8 cellular contexts compared by ENCODE assay signal in the genomic region with DNA sequence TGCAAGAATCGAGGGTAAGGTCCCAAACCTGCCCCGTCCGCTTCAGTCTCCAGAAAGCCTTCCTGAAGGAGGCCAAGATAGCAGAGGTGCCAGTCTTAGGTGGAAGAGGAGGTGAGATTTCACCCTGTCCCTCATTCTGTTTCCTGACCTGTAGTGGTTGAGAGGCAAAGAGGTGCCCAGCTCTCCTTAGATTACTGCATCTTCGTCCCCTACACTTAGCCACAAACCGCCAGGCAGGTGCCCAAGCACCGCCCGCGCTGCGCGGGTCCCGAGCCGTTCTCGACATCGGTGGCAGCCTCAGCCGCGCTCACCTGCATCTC. TPM values are rescaled to one million over a fixed set of nuclear protein-coding genes. Genes with fewer than 3 reads are reported as not detected.
DNase-seq lines count a peak whose midpoint lies in the region; ATAC-seq and TF ChIP-seq lines count a peak whose summit lies in the region.

No MANE protein-coding gene starts in this region.

- peak; percentile 5 for ATAC-seq in GM21381 (IDR thresholded peaks at IDR 0.05; ENCODE audit: unreplicated experiment)
- peak; percentile 1 for ATAC-seq in esophagus mucosa
- ATAC-seq in stimulated activated naive B cell treated with anti-CD40 and anti-IgM and Interleukin-4, amounts not matched to agents 10 μg/mL and 1 μg/mL and 100 μg/mL, for 72 hours (replicated peaks) = no peak

- H3K4me1 ChIP-seq in OCI-LY3 (ENCODE audit: low read length) = peaks cover 23% of the 10 kb centered on the region

- no peaks in the 10 kb centered on the region for H3K36me3 Mint-ChIP-seq in stimulated activated naive B cell treated with anti-CD40 and anti-IgM and Interleukin-4, amounts not matched to agents 10 μg/mL and 1 μg/mL and 100 μg/mL, for 72 hours

- no peak overlapping the region for H2AFZ ChIP-seq in OCI-LY3 (ENCODE audit: low read depth, low read length)

- no peak for TF ChIP-seq CTCF in OCI-LY3 (IDR thresholded peaks at IDR 0.05; ENCODE audit: low read depth, low read length)

- H3K9ac ChIP-seq in OCI-LY3 (ENCODE audit: low read length) = peak overlapping the region; percentile 68; the same call in 1 of the 2 replicates

- H3K9me3 ChIP-seq in OCI-LY3 (ENCODE audit: insufficient read depth, low read length) = no peaks in the 10 kb centered on the region

- H3K27ac Mint-ChIP-seq in stimulated activated naive B cell treated with anti-CD40 and anti-IgM and Interleukin-4, amounts not matched to agents 10 μg/mL and 1 μg/mL and 100 μg/mL, for 72 hours = peak overlapping the region; percentile 62

- peak overlapping the region; percentile 72 for H3K4me2 ChIP-seq in OCI-LY3 (ENCODE audit: low read length)

- no peaks in the 10 kb centered on the region for H3K9me3 Mint-ChIP-seq in stimulated activated naive B cell treated with anti-CD40 and anti-IgM and Interleukin-4, amounts not matched to agents 10 μg/mL and 1 μg/mL and 100 μg/mL, for 72 hours

- peaks cover 76 to 89% of the 10 kb centered on the region in 2 donors for H3K27me3 Mint-ChIP-seq in stimulated activated naive B cell treated with anti-CD40 and anti-IgM and Interleukin-4, amounts not matched to agents 10 μg/mL and 1 μg/mL and 100 μg/mL, for 72 hours

- DNase-seq in stimulated activated naive B cell treated with anti-CD40 and anti-IgM and Interleukin-4, amounts not matched to agents 10 μg/mL and 1 μg/mL and 100 μg/mL, for 72 hours = no peak
- no peak for DNase-seq in activated CD4-positive, CD25-positive, alpha-beta regulatory T cell (lab: John Stamatoyannopoulos, UW)
- DNase-seq in SW480 (ENCODE audit: low spot score) (no peak), HCEC 1CT (no peak), NCI-H510A treated with DMSO at 0.1 percent for 48 hours (lab: John Stamatoyannopoulos, UW) (no peak)

- peaks cover 19 to 42% of the 10 kb centered on the region in 2 donors for H3K4me1 Mint-ChIP-seq in stimulated activated naive B cell treated with anti-CD40 and anti-IgM and Interleukin-4, amounts not matched to agents 10 μg/mL and 1 μg/mL and 100 μg/mL, for 72 hours

- H3K4me3 ChIP-seq in OCI-LY3 (ENCODE audit: low read length) = peak overlapping the region; percentile 78

- no peaks in the 10 kb centered on the region for H3K36me3 ChIP-seq in OCI-LY3 (replicated peaks; ENCODE audit: low read depth, low read length)

- H3K79me2 ChIP-seq in OCI-LY3 (ENCODE audit: low read length) = no peaks in the 10 kb centered on the region

- H3K4me3 Mint-ChIP-seq in stimulated activated naive B cell treated with anti-CD40 and anti-IgM and Interleukin-4, amounts not matched to agents 10 μg/mL and 1 μg/mL and 100 μg/mL, for 72 hours = peak overlapping the region; percentile 79 to 87

- no peaks in the 10 kb centered on the region for H4K20me1 ChIP-seq in OCI-LY3 (ENCODE audit: insufficient read depth, low read length)

- no peak overlapping the region for H3K27ac ChIP-seq in OCI-LY3 (ENCODE audit: low read length)

- peaks cover 32% of the 10 kb centered on the region for H3K27me3 ChIP-seq in OCI-LY3 (ENCODE audit: low read depth, low read length)

RNA-seq across cellular contexts. Expression of a gene that starts 23.8 kb away (rescaled TPM):
- total RNA-seq in esophagus mucosa = 34.6 TPM

Comparison
In these comparisons a context has a peak if more than half of its experiments do, and no peak if none do; other contexts are left out.
1. ATAC-seq: peak in GM21381 (single experiment) and esophagus mucosa (single experiment); none in stimulated activated naive B cell treated with anti-CD40 and anti-IgM and Interleukin-4, amounts not matched to agents 10 μg/mL and 1 μg/mL and 100 μg/mL, for 72 hours (0 of 2).